In genomic region chr22:40218723-40219294, GRCh38 we compare ENCODE assay signal across 12 cellular contexts. TPM values are rescaled to one million over a fixed set of nuclear protein-coding genes. Genes with fewer than 3 reads are reported as not detected.
DNase-seq lines count a peak whose midpoint lies in the region; ATAC-seq and TF ChIP-seq lines count a peak whose summit lies in the region.
"Had no signal": no experiment of that assay in that cellular context is flagged by ENCODE, and none has a peak within 500 bp of the region (broad histone marks: within the 10 kb centered on the region; RNA-seq: fewer than 3 reads in every experiment).

No MANE protein-coding gene starts in this region.

- no peak for ATAC-seq in WTC11
- peak; percentile 58 to 71 for ATAC-seq in gastrocnemius medialis
- no peak for ATAC-seq in left cardiac atrium
- no peak for ATAC-seq in GM19351 (IDR thresholded peaks at IDR 0.05; ENCODE audit: unreplicated experiment)
- ATAC-seq in HG02885 (IDR thresholded peaks at IDR 0.05; ENCODE audit: poor library complexity, unreplicated experiment) = no peak

- H3K9me3 ChIP-seq in gastrocnemius medialis = no peaks in the 10 kb centered on the region

- H3K4me3 ChIP-seq in epithelial cell of esophagus (ENCODE audit: low read length) (no peak overlapping the region), gastrocnemius medialis (no peak overlapping the region)
- H3K4me3 ChIP-seq: smooth muscle cell had no signal

- H3K27me3 ChIP-seq in gastrocnemius medialis = no peaks in the 10 kb centered on the region

- CTCF ChIA-PET in activated CD4-positive, alpha-beta T cell treated with anti-CD3 and anti-CD28 coated beads, Interleukin-2, amount 10 ng/mL, durations not matched to agents 7 days and 5 days (lab: Charles Lee) = interaction anchor here (1.1 kb wide), 1 partner anchor 109 kb away, joined by 3 read pairs; no protein-coding TSS in a partner anchor
- CTCF ChIA-PET in WTC11 (lab: Charles Lee) = interaction anchor here (2.1 kb wide), 1 partner anchor 25 kb away, joined by 7 read pairs; no protein-coding TSS in a partner anchor

- H3K4me1 Mint-ChIP-seq in activated CD4-positive, alpha-beta T cell treated with anti-CD3 and anti-CD28 coated beads, Interleukin-2, amount 10 ng/mL, durations not matched to agents 7 days and 5 days = peaks cover 82% of the 10 kb centered on the region
- peaks cover 71% of the 10 kb centered on the region for H3K4me1 Mint-ChIP-seq in WTC11

- TF ChIP-seq POLR2A in gastrocnemius medialis (IDR thresholded peaks at IDR 0.05) = no peak

- POLR2A ChIA-PET in activated CD4-positive, alpha-beta T cell treated with anti-CD3 and anti-CD28 coated beads, Interleukin-2, amount 10 ng/mL, durations not matched to agents 7 days and 5 days (lab: Charles Lee) = no interaction called here
- POLR2A ChIA-PET in WTC11 (lab: Charles Lee) = no interaction called here

- H3K27me3 Mint-ChIP-seq in activated CD4-positive, alpha-beta T cell treated with anti-CD3 and anti-CD28 coated beads, Interleukin-2, amount 10 ng/mL, durations not matched to agents 7 days and 5 days = no peaks in the 10 kb centered on the region
- no peaks in the 10 kb centered on the region for H3K27me3 Mint-ChIP-seq in WTC11 (ENCODE audit: low read depth)

- H3K36me3 Mint-ChIP-seq in activated CD4-positive, alpha-beta T cell treated with anti-CD3 and anti-CD28 coated beads, Interleukin-2, amount 10 ng/mL, durations not matched to agents 7 days and 5 days (ENCODE audit: low read depth) = peaks cover 31% of the 10 kb centered on the region
- no peaks in the 10 kb centered on the region for H3K36me3 Mint-ChIP-seq in WTC11

- H3K27ac Mint-ChIP-seq in activated CD4-positive, alpha-beta T cell treated with anti-CD3 and anti-CD28 coated beads, Interleukin-2, amount 10 ng/mL, durations not matched to agents 7 days and 5 days = peak overlapping the region; percentile 80
- H3K27ac Mint-ChIP-seq in WTC11 = peak overlapping the region; percentile 39; the same call in 1 of the 2 replicates

- H3K4me3 Mint-ChIP-seq in activated CD4-positive, alpha-beta T cell treated with anti-CD3 and anti-CD28 coated beads, Interleukin-2, amount 10 ng/mL, durations not matched to agents 7 days and 5 days = no peak overlapping the region
- no peak overlapping the region for H3K4me3 Mint-ChIP-seq in WTC11

- peak overlapping the region; percentile 59 to 71 (median 66) for H3K27ac ChIP-seq in gastrocnemius medialis
- H3K27ac ChIP-seq: epithelial cell of prostate had no signal

- H3K9me3 Mint-ChIP-seq in activated CD4-positive, alpha-beta T cell treated with anti-CD3 and anti-CD28 coated beads, Interleukin-2, amount 10 ng/mL, durations not matched to agents 7 days and 5 days = no peaks in the 10 kb centered on the region
- no peaks in the 10 kb centered on the region for H3K9me3 Mint-ChIP-seq in WTC11

- intact Hi-C loops in gastrocnemius medialis (cut with DNase I; ENCODE audit: low total_unique reads) (loop anchor here (5.0 kb wide), 1 partner anchor 128 kb away; the partner anchor contains the start of gene ADSL), left cardiac atrium (cut with DNase I) (no loop called here)

- no peak for TF ChIP-seq CTCF in WTC11 (IDR thresholded peaks at IDR 0.05)
- TF ChIP-seq CTCF in epithelial cell of esophagus (IDR thresholded peaks at IDR 0.05; ENCODE audit: insufficient read depth, low read depth, low read length, missing control alignments) = no peak
- no peak for TF ChIP-seq CTCF in gastrocnemius medialis (IDR thresholded peaks at IDR 0.05 in 4 of 5, conservative IDR thresholded peaks at IDR 0.05 in 1 of 5)

- H3K4me1 ChIP-seq in gastrocnemius medialis = peaks cover 64 to 84% of the 10 kb centered on the region in 2 donors

- in situ Hi-C loops in gastrocnemius medialis (cut with MboI; ENCODE audit: low sequenced_read_pairs in 4 of 4) = no loop called here

- no peaks in the 10 kb centered on the region for H3K36me3 ChIP-seq in gastrocnemius medialis

- DNase-seq in activated CD4-positive, alpha-beta T cell treated with anti-CD3 and anti-CD28 coated beads, Interleukin-2, amount 10 ng/mL, durations not matched to agents 7 days and 5 days = no peak
- no peak for DNase-seq in activated CD4-positive, alpha-beta T cell treated with anti-CD3 and anti-CD28 coated beads, Interleukin-2, amount 50 U/mL, for 1 hour
- DNase-seq in WTC11 (ENCODE audit: low spot score) (no peak), epithelial cell of esophagus (ENCODE audit: low read depth) (peak; percentile 44), gastrocnemius medialis (no peak), left cardiac atrium (no peak)
- DNase-seq: amygdala, NCI-H2029 treated with DMSO at 0.1 percent for 48 hours had no signal

TF ChIP-seq in WTC11, 78 proteins besides CTCF, POLR2A, EP300 and RAD21:
- TF ChIP-seq ETV6 (CRISPR knock-in tag; IDR thresholded peaks at IDR 0.05) = no peak
- no peak for TF ChIP-seq NR2C2 (CRISPR knock-in tag; IDR thresholded peaks at IDR 0.05)
- TF ChIP-seq E2F5 (CRISPR knock-in tag; IDR thresholded peaks at IDR 0.05) = no peak
- no peak for TF ChIP-seq TEAD4 (CRISPR knock-in tag; IDR thresholded peaks at IDR 0.05)
- TF ChIP-seq ZNF219 (CRISPR knock-in tag; IDR thresholded peaks at IDR 0.05; ENCODE audit: borderline replicate concordance) = no peak
- no peak for TF ChIP-seq IRF1 (CRISPR knock-in tag; IDR thresholded peaks at IDR 0.05)

RNA-seq across cellular contexts. Expression of gene TNRC6B, which starts 41.1 kb away (rescaled TPM):
- 10 to 100 TPM; 65.1 to 65.2 TPM for total RNA-seq in activated CD4-positive, alpha-beta T cell treated with anti-CD3 and anti-CD28 coated beads, Interleukin-2, amount 10 ng/mL, durations not matched to agents 7 days and 5 days
- total RNA-seq in WTC11 (2021) = 49.7 to 51.1 TPM (median 50.4 TPM) in 3 replicates
- 10 to 100 TPM; 31.9 to 76.7 (median 57.0) TPM for total RNA-seq in gastrocnemius medialis
- total RNA-seq in left cardiac atrium = 10 to 100 TPM; 30.6 to 39.8 TPM

Comparison
In these comparisons a context has a peak if more than half of its experiments do, and no peak if none do; other contexts are left out.
1. ATAC-seq: peak in gastrocnemius medialis (2 of 2); none in WTC11 (single experiment), left cardiac atrium (0 of 2), GM19351 (single experiment) and HG02885 (single experiment).